Comparison of ENCODE assay signal across 2 cellular contexts in the genomic region with DNA sequence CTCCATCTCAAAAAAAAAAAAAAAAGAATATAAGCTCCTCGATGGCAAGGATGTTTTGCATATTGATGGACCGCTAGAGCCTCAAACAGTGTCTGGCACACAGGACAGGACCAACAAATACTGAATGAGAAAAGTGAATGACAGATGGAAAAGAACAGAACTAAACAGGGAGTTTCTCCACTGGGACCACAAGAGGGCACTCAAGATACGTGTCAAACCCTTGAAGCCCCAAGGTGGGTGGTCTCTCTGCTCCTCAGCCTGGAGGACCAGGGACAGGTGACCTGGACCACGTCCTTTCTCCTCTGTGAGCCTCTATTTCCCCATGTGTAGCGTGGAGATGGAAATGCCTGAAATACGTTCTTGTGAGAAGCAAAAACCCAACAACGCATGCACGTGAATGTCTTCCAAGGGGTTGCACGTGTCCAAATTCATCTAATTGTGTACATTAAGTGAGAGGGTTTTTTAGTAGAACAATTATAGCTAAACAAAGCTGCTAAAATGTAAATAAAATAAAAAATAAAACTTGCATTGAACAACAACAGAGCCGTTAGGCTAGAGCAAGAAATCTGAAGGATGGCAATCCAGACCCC.
A peak's percentile ranks its signal among the peaks of the same experiment; 100 is the strongest.
TF ChIP-seq lines count a peak whose summit lies in the region.

No MANE protein-coding gene starts in this region.

TF ChIP-seq in HEK293, 187 proteins besides CTCF, POLR2A, EP300 and RAD21:
- TF ChIP-seq, protein P1, sequence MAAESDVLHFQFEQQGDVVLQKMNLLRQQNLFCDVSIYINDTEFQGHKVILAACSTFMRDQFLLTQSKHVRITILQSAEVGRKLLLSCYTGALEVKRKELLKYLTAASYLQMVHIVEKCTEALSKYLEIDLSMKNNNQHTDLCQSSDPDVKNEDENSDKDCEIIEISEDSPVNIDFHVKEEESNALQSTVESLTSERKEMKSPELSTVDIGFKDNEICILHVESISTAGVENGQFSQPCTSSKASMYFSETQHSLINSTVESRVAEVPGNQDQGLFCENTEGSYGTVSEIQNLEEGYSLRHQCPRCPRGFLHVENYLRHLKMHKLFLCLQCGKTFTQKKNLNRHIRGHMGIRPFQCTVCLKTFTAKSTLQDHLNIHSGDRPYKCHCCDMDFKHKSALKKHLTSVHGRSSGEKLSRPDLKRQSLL (tag by site-specific recombination; IDR thresholded peaks at IDR 0.05) = no peak
- no peak for TF ChIP-seq ZNF302 (tag by site-specific recombination; IDR thresholded peaks at IDR 0.05; ENCODE audit: low read depth)
- no peak for TF ChIP-seq OVOL3 (tag by site-specific recombination; IDR thresholded peaks at IDR 0.05)
- TF ChIP-seq ZFP69B (tag by site-specific recombination; IDR thresholded peaks at IDR 0.05) = no peak
- TF ChIP-seq ZNF610 (tag by site-specific recombination; IDR thresholded peaks at IDR 0.05; ENCODE audit: borderline replicate concordance) = no peak
- TF ChIP-seq GLIS1 (tag by site-specific recombination; IDR thresholded peaks at IDR 0.05) = peak; percentile 27; the same call in 1 of the 2 replicates
- peak; percentile 69 for TF ChIP-seq ZNF654 (tag by site-specific recombination; IDR thresholded peaks at IDR 0.05; ENCODE audit: low read depth)
- TF ChIP-seq ZNF776 (tag by site-specific recombination; IDR thresholded peaks at IDR 0.05; ENCODE audit: borderline replicate concordance) = no peak
TF ChIP-seq in HEK293: peak in this region for 2.

TF ChIP-seq in endothelial cell of umbilical vein, 7 proteins besides CTCF, POLR2A, EP300 and RAD21:
- no peak for TF ChIP-seq GATA2 (IDR thresholded peaks at IDR 0.05; ENCODE audit: insufficient read depth, insufficient read length, low read depth, low read length)
- TF ChIP-seq MYC (IDR thresholded peaks at IDR 0.05; ENCODE audit: low read depth, low read length) = no peak
- no peak for TF ChIP-seq JUN (IDR thresholded peaks at IDR 0.05; ENCODE audit: borderline replicate concordance, insufficient read depth, insufficient read length, low read depth)
- TF ChIP-seq FOS (IDR thresholded peaks at IDR 0.05; ENCODE audit: borderline replicate concordance, insufficient read depth, low read length) = no peak
- TF ChIP-seq POLR2AphosphoS5 (IDR thresholded peaks at IDR 0.05; ENCODE audit: insufficient read depth, low read depth, low read length) = no peak
- TF ChIP-seq EZH2 (IDR thresholded peaks at IDR 0.05; ENCODE audit: borderline replicate concordance, low read depth, low read length, severe bottlenecking) = no peak
- TF ChIP-seq, protein P2, sequence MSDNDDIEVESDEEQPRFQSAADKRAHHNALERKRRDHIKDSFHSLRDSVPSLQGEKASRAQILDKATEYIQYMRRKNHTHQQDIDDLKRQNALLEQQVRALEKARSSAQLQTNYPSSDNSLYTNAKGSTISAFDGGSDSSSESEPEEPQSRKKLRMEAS (IDR thresholded peaks at IDR 0.05; ENCODE audit: insufficient read depth, insufficient read length) = no peak
